In the genomic region with DNA sequence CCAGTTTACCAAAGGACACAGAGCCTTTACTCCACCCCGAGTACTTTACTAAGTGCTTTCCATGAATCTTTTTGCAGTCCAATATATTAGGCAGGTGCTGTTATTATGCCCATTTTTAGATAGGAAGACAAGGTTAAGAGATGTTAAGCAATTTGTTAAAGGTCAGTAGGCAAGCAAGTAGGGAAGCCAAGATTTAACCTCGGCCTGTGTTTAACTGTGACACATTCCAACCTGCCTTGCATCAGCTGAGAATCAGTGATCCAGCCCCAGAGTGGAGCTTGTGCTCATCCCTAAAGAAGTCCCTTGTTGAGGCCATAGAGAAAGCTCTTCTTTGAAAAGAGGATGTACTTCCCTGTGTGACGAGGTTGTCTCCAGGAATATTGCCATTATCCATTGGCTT, we compare ENCODE assay signal across 1 cellular context.
TF ChIP-seq lines count a peak whose summit lies in the region.

No MANE protein-coding gene starts in this region.

TF ChIP-seq in K562, 482 proteins besides CTCF, POLR2A, EP300 and RAD21:
- no peak for TF ChIP-seq KAT2B (IDR thresholded peaks at IDR 0.05; ENCODE audit: low read depth, low read length)
- TF ChIP-seq MAFF (IDR thresholded peaks at IDR 0.05; ENCODE audit: low read length), result no peak
- no peak for TF ChIP-seq NR2C1 (IDR thresholded peaks at IDR 0.05)
- no peak for TF ChIP-seq NR2C1 (tag; IDR thresholded peaks at IDR 0.05)
- TF ChIP-seq ZNF24 (IDR thresholded peaks at IDR 0.05), result no peak
- no peak for TF ChIP-seq PPARD (CRISPR knock-in tag; IDR thresholded peaks at IDR 0.05)
- no peak for TF ChIP-seq HOXB6 (CRISPR knock-in tag; IDR thresholded peaks at IDR 0.05; ENCODE audit: borderline replicate concordance)
- no peak for TF ChIP-seq KLF16 (IDR thresholded peaks at IDR 0.05)
- no peak for TF ChIP-seq CCAR2 (IDR thresholded peaks at IDR 0.05; ENCODE audit: low read depth, low read length)
- TF ChIP-seq, protein P1, sequence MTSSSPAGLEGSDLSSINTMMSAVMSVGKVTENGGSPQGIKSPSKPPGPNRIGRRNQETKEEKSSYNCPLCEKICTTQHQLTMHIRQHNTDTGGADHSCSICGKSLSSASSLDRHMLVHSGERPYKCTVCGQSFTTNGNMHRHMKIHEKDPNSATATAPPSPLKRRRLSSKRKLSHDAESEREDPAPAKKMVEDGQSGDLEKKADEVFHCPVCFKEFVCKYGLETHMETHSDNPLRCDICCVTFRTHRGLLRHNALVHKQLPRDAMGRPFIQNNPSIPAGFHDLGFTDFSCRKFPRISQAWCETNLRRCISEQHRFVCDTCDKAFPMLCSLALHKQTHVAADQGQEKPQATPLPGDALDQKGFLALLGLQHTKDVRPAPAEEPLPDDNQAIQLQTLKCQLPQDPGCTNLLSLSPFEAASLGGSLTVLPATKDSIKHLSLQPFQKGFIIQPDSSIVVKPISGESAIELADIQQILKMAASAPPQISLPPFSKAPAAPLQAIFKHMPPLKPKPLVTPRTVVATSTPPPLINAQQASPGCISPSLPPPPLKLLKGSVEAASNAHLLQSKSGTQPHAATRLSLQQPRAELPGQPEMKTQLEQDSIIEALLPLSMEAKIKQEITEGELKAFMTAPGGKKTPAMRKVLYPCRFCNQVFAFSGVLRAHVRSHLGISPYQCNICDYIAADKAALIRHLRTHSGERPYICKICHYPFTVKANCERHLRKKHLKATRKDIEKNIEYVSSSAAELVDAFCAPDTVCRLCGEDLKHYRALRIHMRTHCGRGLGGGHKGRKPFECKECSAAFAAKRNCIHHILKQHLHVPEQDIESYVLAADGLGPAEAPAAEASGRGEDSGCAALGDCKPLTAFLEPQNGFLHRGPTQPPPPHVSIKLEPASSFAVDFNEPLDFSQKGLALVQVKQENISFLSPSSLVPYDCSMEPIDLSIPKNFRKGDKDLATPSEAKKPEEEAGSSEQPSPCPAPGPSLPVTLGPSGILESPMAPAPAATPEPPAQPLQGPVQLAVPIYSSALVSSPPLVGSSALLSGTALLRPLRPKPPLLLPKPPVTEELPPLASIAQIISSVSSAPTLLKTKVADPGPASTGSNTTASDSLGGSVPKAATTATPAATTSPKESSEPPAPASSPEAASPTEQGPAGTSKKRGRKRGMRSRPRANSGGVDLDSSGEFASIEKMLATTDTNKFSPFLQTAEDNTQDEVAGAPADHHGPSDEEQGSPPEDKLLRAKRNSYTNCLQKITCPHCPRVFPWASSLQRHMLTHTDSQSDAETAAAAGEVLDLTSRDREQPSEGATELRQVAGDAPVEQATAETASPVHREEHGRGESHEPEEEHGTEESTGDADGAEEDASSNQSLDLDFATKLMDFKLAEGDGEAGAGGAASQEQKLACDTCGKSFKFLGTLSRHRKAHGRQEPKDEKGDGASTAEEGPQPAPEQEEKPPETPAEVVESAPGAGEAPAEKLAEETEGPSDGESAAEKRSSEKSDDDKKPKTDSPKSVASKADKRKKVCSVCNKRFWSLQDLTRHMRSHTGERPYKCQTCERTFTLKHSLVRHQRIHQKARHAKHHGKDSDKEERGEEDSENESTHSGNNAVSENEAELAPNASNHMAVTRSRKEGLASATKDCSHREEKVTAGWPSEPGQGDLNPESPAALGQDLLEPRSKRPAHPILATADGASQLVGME (CRISPR knock-in tag; IDR thresholded peaks at IDR 0.05), result no peak
- TF ChIP-seq ZFP91 (CRISPR knock-in tag; IDR thresholded peaks at IDR 0.05), result no peak
- no peak for TF ChIP-seq TSC22D4 (tag; IDR thresholded peaks at IDR 0.05)
- no peak for TF ChIP-seq PTRF (tag; IDR thresholded peaks at IDR 0.05)
- no peak for TF ChIP-seq STAT5A (IDR thresholded peaks at IDR 0.05; ENCODE audit: borderline replicate concordance, low read length)
- TF ChIP-seq, protein P2, sequence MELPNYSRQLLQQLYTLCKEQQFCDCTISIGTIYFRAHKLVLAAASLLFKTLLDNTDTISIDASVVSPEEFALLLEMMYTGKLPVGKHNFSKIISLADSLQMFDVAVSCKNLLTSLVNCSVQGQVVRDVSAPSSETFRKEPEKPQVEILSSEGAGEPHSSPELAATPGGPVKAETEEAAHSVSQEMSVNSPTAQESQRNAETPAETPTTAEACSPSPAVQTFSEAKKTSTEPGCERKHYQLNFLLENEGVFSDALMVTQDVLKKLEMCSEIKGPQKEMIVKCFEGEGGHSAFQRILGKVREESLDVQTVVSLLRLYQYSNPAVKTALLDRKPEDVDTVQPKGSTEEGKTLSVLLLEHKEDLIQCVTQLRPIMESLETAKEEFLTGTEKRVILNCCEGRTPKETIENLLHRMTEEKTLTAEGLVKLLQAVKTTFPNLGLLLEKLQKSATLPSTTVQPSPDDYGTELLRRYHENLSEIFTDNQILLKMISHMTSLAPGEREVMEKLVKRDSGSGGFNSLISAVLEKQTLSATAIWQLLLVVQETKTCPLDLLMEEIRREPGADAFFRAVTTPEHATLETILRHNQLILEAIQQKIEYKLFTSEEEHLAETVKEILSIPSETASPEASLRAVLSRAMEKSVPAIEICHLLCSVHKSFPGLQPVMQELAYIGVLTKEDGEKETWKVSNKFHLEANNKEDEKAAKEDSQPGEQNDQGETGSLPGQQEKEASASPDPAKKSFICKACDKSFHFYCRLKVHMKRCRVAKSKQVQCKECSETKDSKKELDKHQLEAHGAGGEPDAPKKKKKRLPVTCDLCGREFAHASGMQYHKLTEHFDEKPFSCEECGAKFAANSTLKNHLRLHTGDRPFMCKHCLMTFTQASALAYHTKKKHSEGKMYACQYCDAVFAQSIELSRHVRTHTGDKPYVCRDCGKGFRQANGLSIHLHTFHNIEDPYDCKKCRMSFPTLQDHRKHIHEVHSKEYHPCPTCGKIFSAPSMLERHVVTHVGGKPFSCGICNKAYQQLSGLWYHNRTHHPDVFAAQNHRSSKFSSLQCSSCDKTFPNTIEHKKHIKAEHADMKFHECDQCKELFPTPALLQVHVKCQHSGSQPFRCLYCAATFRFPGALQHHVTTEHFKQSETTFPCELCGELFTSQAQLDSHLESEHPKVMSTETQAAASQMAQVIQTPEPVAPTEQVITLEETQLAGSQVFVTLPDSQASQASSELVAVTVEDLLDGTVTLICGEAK (IDR thresholded peaks at IDR 0.05), result no peak
- TF ChIP-seq, protein P2 (CRISPR knock-in tag; IDR thresholded peaks at IDR 0.05), result no peak
- TF ChIP-seq SMAD2 (IDR thresholded peaks at IDR 0.05; ENCODE audit: low read depth, low read length), result no peak
- TF ChIP-seq TAL1 (IDR thresholded peaks at IDR 0.05), result no peak
- TF ChIP-seq ZEB2 (IDR thresholded peaks at IDR 0.05), result no peak
- TF ChIP-seq, protein P3, sequence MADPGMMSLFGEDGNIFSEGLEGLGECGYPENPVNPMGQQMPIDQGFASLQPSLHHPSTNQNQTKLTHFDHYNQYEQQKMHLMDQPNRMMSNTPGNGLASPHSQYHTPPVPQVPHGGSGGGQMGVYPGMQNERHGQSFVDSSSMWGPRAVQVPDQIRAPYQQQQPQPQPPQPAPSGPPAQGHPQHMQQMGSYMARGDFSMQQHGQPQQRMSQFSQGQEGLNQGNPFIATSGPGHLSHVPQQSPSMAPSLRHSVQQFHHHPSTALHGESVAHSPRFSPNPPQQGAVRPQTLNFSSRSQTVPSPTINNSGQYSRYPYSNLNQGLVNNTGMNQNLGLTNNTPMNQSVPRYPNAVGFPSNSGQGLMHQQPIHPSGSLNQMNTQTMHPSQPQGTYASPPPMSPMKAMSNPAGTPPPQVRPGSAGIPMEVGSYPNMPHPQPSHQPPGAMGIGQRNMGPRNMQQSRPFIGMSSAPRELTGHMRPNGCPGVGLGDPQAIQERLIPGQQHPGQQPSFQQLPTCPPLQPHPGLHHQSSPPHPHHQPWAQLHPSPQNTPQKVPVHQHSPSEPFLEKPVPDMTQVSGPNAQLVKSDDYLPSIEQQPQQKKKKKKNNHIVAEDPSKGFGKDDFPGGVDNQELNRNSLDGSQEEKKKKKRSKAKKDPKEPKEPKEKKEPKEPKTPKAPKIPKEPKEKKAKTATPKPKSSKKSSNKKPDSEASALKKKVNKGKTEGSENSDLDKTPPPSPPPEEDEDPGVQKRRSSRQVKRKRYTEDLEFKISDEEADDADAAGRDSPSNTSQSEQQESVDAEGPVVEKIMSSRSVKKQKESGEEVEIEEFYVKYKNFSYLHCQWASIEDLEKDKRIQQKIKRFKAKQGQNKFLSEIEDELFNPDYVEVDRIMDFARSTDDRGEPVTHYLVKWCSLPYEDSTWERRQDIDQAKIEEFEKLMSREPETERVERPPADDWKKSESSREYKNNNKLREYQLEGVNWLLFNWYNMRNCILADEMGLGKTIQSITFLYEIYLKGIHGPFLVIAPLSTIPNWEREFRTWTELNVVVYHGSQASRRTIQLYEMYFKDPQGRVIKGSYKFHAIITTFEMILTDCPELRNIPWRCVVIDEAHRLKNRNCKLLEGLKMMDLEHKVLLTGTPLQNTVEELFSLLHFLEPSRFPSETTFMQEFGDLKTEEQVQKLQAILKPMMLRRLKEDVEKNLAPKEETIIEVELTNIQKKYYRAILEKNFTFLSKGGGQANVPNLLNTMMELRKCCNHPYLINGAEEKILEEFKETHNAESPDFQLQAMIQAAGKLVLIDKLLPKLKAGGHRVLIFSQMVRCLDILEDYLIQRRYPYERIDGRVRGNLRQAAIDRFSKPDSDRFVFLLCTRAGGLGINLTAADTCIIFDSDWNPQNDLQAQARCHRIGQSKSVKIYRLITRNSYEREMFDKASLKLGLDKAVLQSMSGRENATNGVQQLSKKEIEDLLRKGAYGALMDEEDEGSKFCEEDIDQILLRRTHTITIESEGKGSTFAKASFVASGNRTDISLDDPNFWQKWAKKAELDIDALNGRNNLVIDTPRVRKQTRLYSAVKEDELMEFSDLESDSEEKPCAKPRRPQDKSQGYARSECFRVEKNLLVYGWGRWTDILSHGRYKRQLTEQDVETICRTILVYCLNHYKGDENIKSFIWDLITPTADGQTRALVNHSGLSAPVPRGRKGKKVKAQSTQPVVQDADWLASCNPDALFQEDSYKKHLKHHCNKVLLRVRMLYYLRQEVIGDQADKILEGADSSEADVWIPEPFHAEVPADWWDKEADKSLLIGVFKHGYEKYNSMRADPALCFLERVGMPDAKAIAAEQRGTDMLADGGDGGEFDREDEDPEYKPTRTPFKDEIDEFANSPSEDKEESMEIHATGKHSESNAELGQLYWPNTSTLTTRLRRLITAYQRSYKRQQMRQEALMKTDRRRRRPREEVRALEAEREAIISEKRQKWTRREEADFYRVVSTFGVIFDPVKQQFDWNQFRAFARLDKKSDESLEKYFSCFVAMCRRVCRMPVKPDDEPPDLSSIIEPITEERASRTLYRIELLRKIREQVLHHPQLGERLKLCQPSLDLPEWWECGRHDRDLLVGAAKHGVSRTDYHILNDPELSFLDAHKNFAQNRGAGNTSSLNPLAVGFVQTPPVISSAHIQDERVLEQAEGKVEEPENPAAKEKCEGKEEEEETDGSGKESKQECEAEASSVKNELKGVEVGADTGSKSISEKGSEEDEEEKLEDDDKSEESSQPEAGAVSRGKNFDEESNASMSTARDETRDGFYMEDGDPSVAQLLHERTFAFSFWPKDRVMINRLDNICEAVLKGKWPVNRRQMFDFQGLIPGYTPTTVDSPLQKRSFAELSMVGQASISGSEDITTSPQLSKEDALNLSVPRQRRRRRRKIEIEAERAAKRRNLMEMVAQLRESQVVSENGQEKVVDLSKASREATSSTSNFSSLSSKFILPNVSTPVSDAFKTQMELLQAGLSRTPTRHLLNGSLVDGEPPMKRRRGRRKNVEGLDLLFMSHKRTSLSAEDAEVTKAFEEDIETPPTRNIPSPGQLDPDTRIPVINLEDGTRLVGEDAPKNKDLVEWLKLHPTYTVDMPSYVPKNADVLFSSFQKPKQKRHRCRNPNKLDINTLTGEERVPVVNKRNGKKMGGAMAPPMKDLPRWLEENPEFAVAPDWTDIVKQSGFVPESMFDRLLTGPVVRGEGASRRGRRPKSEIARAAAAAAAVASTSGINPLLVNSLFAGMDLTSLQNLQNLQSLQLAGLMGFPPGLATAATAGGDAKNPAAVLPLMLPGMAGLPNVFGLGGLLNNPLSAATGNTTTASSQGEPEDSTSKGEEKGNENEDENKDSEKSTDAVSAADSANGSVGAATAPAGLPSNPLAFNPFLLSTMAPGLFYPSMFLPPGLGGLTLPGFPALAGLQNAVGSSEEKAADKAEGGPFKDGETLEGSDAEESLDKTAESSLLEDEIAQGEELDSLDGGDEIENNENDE (IDR thresholded peaks at IDR 0.05; ENCODE audit: low read depth, low read length), result no peak
TF ChIP-seq in K562: peak in this region for 0.
